ENCODE assay signal across 28 cellular contexts in the genomic region with DNA sequence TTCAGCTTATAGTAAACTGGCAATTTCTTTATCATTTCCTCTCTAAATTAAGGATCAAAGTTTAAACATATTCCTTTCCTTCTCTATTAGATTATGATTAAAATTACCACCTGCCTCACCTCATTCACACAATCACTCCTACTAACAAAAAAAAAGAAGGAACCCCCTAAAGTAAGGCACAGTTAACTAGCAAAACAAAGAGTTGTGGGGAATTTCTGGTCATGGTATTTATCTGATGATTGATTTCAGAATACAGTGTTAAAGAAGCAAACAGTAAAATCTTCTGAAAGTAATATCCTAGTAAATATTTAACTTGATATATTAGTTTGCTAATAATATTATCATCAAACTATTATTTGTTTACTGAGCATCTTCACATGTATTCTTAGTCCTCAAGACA. TPM values are rescaled to one million over a fixed set of nuclear protein-coding genes. Genes with fewer than 3 reads are reported as not detected.
DNase-seq lines count a peak whose midpoint lies in the region; ATAC-seq and TF ChIP-seq lines count a peak whose summit lies in the region.
"Had no signal": no experiment of that assay in that cellular context is flagged by ENCODE, and none has a peak within 500 bp of the region (broad histone marks: within the 10 kb centered on the region; RNA-seq: fewer than 3 reads in every experiment).

No MANE protein-coding gene starts in this region.

- no peak overlapping the region for H2BK5ac ChIP-seq in mesenchymal stem cell (ENCODE audit: low read depth, low read length, poor library complexity, severe bottlenecking)

- H3K27ac ChIP-seq in mesenchymal stem cell (ENCODE audit: low read length, poor library complexity, severe bottlenecking) = no peak overlapping the region
- H3K27ac ChIP-seq in esophagus squamous epithelium = no peak overlapping the region
- H3K27ac ChIP-seq: PC-9, SJSA1 had no signal

- no peaks in the 10 kb centered on the region for H3K9me3 Mint-ChIP-seq in stimulated activated effector memory CD8-positive, alpha-beta T cell treated with anti-CD3 and anti-CD28 coated beads, Interleukin-12 subunit alpha, Interleukin-12 subunit beta, amount 100 ng/mL, for 72 hours

- H2BK15ac ChIP-seq in mesenchymal stem cell (ENCODE audit: low read depth, poor library complexity, severe bottlenecking) = no peak overlapping the region

- ATAC-seq in GM19463 (IDR thresholded peaks at IDR 0.05; ENCODE audit: unreplicated experiment) = peak; percentile 55
- ATAC-seq in stimulated activated effector memory CD8-positive, alpha-beta T cell treated with anti-CD3 and anti-CD28 coated beads, Interleukin-12 subunit alpha, Interleukin-12 subunit beta, amount 100 ng/mL, for 72 hours = no peak
- ATAC-seq in esophagus mucosa = no peak
- ATAC-seq: K562, Right ventricle myocardium inferior, T-cell had no signal

- no peak overlapping the region for H3K14ac ChIP-seq in mesenchymal stem cell (ENCODE audit: low read length in 2 of 2)

- H3K9me3 ChIP-seq in mesenchymal stem cell (ENCODE audit: control insufficient read depth, low read length) (peaks cover 11% of the 10 kb centered on the region), esophagus squamous epithelium (no peaks in the 10 kb centered on the region)
- H3K9me3 ChIP-seq: Caco-2, HAP-1, SJSA1 had no signal

- H3K4me2 ChIP-seq in mesenchymal stem cell (ENCODE audit: low read length, poor library complexity, severe bottlenecking) = no peak overlapping the region
- H3K4me2 ChIP-seq: PC-9 had no signal

- no peak overlapping the region for H3K4ac ChIP-seq in mesenchymal stem cell (ENCODE audit: low read depth in 1 of 2, low read length in 2 of 2)

- no peak for TF ChIP-seq POLR2A in esophagus squamous epithelium (IDR thresholded peaks at IDR 0.05)

- no peak overlapping the region for H4K8ac ChIP-seq in mesenchymal stem cell (ENCODE audit: low read length)

- peaks cover 11% of the 10 kb centered on the region for H3K79me1 ChIP-seq in mesenchymal stem cell (replicated peaks; ENCODE audit: low read length, poor library complexity, severe bottlenecking)

- H3K4me1 ChIP-seq in mesenchymal stem cell (ENCODE audit: control insufficient read depth, insufficient read depth, low read depth, low read length) = no peaks in the 10 kb centered on the region
- peaks cover 0 to 6% (median 3%) of the 10 kb centered on the region in 3 donors for H3K4me1 ChIP-seq in esophagus squamous epithelium
- H3K4me1 ChIP-seq: Caco-2, HAP-1 had no signal

- H3K36me3 ChIP-seq in mesenchymal stem cell (ENCODE audit: control insufficient read depth in 1 of 2, insufficient read depth in 2 of 2, low read depth in 1 of 2, low read length in 2 of 2) (peaks cover 0 to 87% of the 10 kb centered on the region in 2 experiments), esophagus squamous epithelium (peaks cover 0 to 22% (median 0%) of the 10 kb centered on the region in 3 donors)
- H3K36me3 ChIP-seq: HAP-1 had no signal

- no peak overlapping the region for H2BK12ac ChIP-seq in mesenchymal stem cell (ENCODE audit: low read length in 2 of 2)

- H3K27me3 ChIP-seq in mesenchymal stem cell (ENCODE audit: control insufficient read depth in 1 of 2, insufficient read depth in 1 of 2, low read length in 2 of 2) (no peaks in the 10 kb centered on the region), esophagus squamous epithelium (no peaks in the 10 kb centered on the region)
- H3K27me3 ChIP-seq: MG63, SJSA1 had no signal

- H3K36me3 Mint-ChIP-seq in stimulated activated effector memory CD8-positive, alpha-beta T cell treated with anti-CD3 and anti-CD28 coated beads, Interleukin-12 subunit alpha, Interleukin-12 subunit beta, amount 100 ng/mL, for 72 hours = peaks cover 89% of the 10 kb centered on the region

- intact Hi-C loops in esophagus squamous epithelium (cut with DNase I) = no loop called here

- H3K9ac ChIP-seq in mesenchymal stem cell (ENCODE audit: low read length) = peak overlapping the region; percentile 47

- H3K4me3 ChIP-seq in LNCaP clone FGC (ENCODE audit: low read depth, low read length) = no peak overlapping the region
- no peak overlapping the region for H3K4me3 ChIP-seq in mesenchymal stem cell (ENCODE audit: insufficient read depth in 1 of 2, low read depth in 1 of 2, low read length in 2 of 2)
- no peak overlapping the region for H3K4me3 ChIP-seq in esophagus squamous epithelium
- H3K4me3 ChIP-seq: HAP-1, K562, MG63, PC-9, SJSA1 had no signal

- H2AFZ ChIP-seq in mesenchymal stem cell (ENCODE audit: low read depth, low read length) = no peak overlapping the region
- H2AFZ ChIP-seq: PC-9 had no signal

- DNase-seq in LNCaP clone FGC (ENCODE audit: low read depth) (peak; percentile 26), mesenchymal stem cell (no peak), esophagus squamous epithelium (lab: John Stamatoyannopoulos, UW) (no peak)
- DNase-seq in activated T-cell treated with anti-CD3 and anti-CD28 coated beads, Interleukin-2, amount 50 U/mL, for 48 hours = no peak
- no peak for DNase-seq in stimulated activated effector memory CD8-positive, alpha-beta T cell treated with anti-CD3 and anti-CD28 coated beads, Interleukin-12 subunit alpha, Interleukin-12 subunit beta, amount 100 ng/mL, for 72 hours (ENCODE audit: low spot score in 2 of 2)
- DNase-seq: C1 segment of cervical spinal cord; Caco-2; CD4-positive, alpha-beta memory T cell; DMS79; EL; GDM1; GOT3; HFFc6; Kasumi-1; MG63; NCI-H1417; NCI-H1694 treated with DMSO at 0.1 percent for 48 hours; NCI-H2081; NCI-H2227 treated with DMSO at 0.1 percent for 48 hours; NCI-H526 treated with DMSO at 0.1 percent for 48 hours; PC-9; T-cell had no signal

- no peak overlapping the region for H3K23ac ChIP-seq in mesenchymal stem cell (ENCODE audit: low read length in 2 of 2)

- peaks cover 21% of the 10 kb centered on the region for H3K4me1 Mint-ChIP-seq in stimulated activated effector memory CD8-positive, alpha-beta T cell treated with anti-CD3 and anti-CD28 coated beads, Interleukin-12 subunit alpha, Interleukin-12 subunit beta, amount 100 ng/mL, for 72 hours

- H2AK5ac ChIP-seq in mesenchymal stem cell (ENCODE audit: low read length, severe bottlenecking) = no peak overlapping the region

- no peak overlapping the region for H4K91ac ChIP-seq in mesenchymal stem cell (ENCODE audit: low read length)

- H3K4me3 Mint-ChIP-seq in stimulated activated effector memory CD8-positive, alpha-beta T cell treated with anti-CD3 and anti-CD28 coated beads, Interleukin-12 subunit alpha, Interleukin-12 subunit beta, amount 100 ng/mL, for 72 hours = no peak overlapping the region
- H3K4me3 Mint-ChIP-seq: CD4-positive, alpha-beta memory T cell; HFFc6; T-cell had no signal

- H3K18ac ChIP-seq in mesenchymal stem cell (ENCODE audit: low read depth in 1 of 2, low read length in 2 of 2) = no peak overlapping the region

- H2BK120ac ChIP-seq in mesenchymal stem cell (ENCODE audit: low read depth, low read length) = no peak overlapping the region

- H3K27ac Mint-ChIP-seq in stimulated activated effector memory CD8-positive, alpha-beta T cell treated with anti-CD3 and anti-CD28 coated beads, Interleukin-12 subunit alpha, Interleukin-12 subunit beta, amount 100 ng/mL, for 72 hours = no peak overlapping the region
- H3K27ac Mint-ChIP-seq: HFFc6, T-cell had no signal

- no peak for TF ChIP-seq CTCF in LNCaP clone FGC (IDR thresholded peaks at IDR 0.05; ENCODE audit: control insufficient read depth, extremely low read depth, insufficient read depth)
- no peak for TF ChIP-seq CTCF in esophagus squamous epithelium (IDR thresholded peaks at IDR 0.05)

RNA-seq across cellular contexts. Expression of a gene that starts 8.8 kb away (rescaled TPM):
- polyA plus RNA-seq in mesenchymal stem cell (2013, experiment 1 of 2) = 18.4 TPM
- polyA plus RNA-seq in mesenchymal stem cell (2013, experiment 2 of 2) = 18.6 TPM
- 10 to 100 TPM; 19.2 to 37.2 (median 29.7) TPM for total RNA-seq in esophagus squamous epithelium
- total RNA-seq in esophagus mucosa = 25.9 TPM
